ENCODE assay signal across 23 cellular contexts in the genomic region with DNA sequence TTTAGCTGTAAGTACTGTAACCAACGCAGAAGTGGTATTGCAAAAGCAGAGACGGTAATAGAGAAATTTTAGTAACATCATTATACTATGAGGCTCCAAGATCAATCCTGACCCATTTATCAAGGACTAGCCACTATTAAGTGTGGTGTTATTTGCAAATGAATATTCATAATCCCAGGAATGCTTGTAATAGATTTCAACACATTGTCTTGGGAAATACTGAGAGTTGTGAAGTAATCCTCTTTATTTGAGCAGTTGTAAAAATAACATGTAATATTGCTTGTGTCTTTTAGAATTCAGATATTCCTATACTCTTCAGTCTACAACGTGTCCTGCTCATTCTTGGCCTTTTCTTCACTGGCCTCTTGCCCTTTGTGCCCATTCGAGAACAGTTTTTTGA.
"Had no signal": no experiment of that assay in that cellular context is flagged by ENCODE, and none has a peak within 500 bp of the region (broad histone marks: within the 10 kb centered on the region; RNA-seq: fewer than 3 reads in every experiment).

No MANE protein-coding gene starts in this region.

- H3K9me3 ChIP-seq: body of pancreas, neutrophil, right lobe of liver, stomach, upper lobe of left lung had no signal

- ATAC-seq: activated CD8-positive, alpha-beta memory T cell treated with anti-CD3 and anti-CD28 coated beads, Interleukin-2, amount 10 ng/mL, durations not matched to agents 7 days and 5 days; body of pancreas; natural killer cell treated with Interleukin-12 subunit alpha and Interleukin-12 subunit beta and Interleukin-15 and Interleukin-18, amount 100 ng/mL, for 72 hours; stimulated activated effector memory CD8-positive, alpha-beta T cell treated with anti-CD3 and anti-CD28 coated beads, Interleukin-12 subunit alpha, Interleukin-12 subunit beta, amount 100 ng/mL, for 72 hours had no signal

- H3K27ac Mint-ChIP-seq: activated CD4-positive, alpha-beta memory T cell treated with anti-CD3 and anti-CD28 coated beads, Interleukin-2, amount 10 ng/mL, durations not matched to agents 7 days and 5 days; activated CD8-positive, alpha-beta memory T cell treated with anti-CD3 and anti-CD28 coated beads, Interleukin-2, amount 10 ng/mL, durations not matched to agents 7 days and 5 days; activated naive CD8-positive, alpha-beta T cell treated with anti-CD3 and anti-CD28 coated beads for 36 hours; natural killer cell treated with Interleukin-12 subunit alpha and Interleukin-12 subunit beta and Interleukin-15 and Interleukin-18, amount 100 ng/mL, for 72 hours; stimulated activated effector memory CD8-positive, alpha-beta T cell treated with anti-CD3 and anti-CD28 coated beads, Interleukin-12 subunit alpha, Interleukin-12 subunit beta, amount 100 ng/mL, for 72 hours had no signal

- H3K4me3 ChIP-seq: body of pancreas, coronary artery, hepatocyte, lung, right lobe of liver, smooth muscle cell, stomach, upper lobe of left lung had no signal

- H3K4me3 Mint-ChIP-seq: activated CD4-positive, alpha-beta memory T cell treated with anti-CD3 and anti-CD28 coated beads, Interleukin-2, amount 10 ng/mL, durations not matched to agents 7 days and 5 days; activated CD8-positive, alpha-beta memory T cell treated with anti-CD3 and anti-CD28 coated beads, Interleukin-2, amount 10 ng/mL, durations not matched to agents 7 days and 5 days; activated naive CD8-positive, alpha-beta T cell treated with anti-CD3 and anti-CD28 coated beads for 36 hours; central memory CD8-positive, alpha-beta T cell; natural killer cell treated with Interleukin-12 subunit alpha and Interleukin-12 subunit beta and Interleukin-15 and Interleukin-18, amount 100 ng/mL, for 72 hours; stimulated activated effector memory CD8-positive, alpha-beta T cell treated with anti-CD3 and anti-CD28 coated beads, Interleukin-12 subunit alpha, Interleukin-12 subunit beta, amount 100 ng/mL, for 72 hours had no signal

- H3K4me1 ChIP-seq: body of pancreas, parathyroid adenoma, right lobe of liver, stomach had no signal

- H3K36me3 ChIP-seq: neutrophil, right lobe of liver had no signal

- H3K4me1 Mint-ChIP-seq: activated CD4-positive, alpha-beta memory T cell treated with anti-CD3 and anti-CD28 coated beads, Interleukin-2, amount 10 ng/mL, durations not matched to agents 7 days and 5 days; activated CD8-positive, alpha-beta memory T cell treated with anti-CD3 and anti-CD28 coated beads, Interleukin-2, amount 10 ng/mL, durations not matched to agents 7 days and 5 days; activated naive CD8-positive, alpha-beta T cell treated with anti-CD3 and anti-CD28 coated beads for 36 hours; central memory CD8-positive, alpha-beta T cell; stimulated activated effector memory CD8-positive, alpha-beta T cell treated with anti-CD3 and anti-CD28 coated beads, Interleukin-12 subunit alpha, Interleukin-12 subunit beta, amount 100 ng/mL, for 72 hours had no signal

- H3K4me2 ChIP-seq: hepatocyte, smooth muscle cell had no signal

- H3K36me3 Mint-ChIP-seq: activated CD8-positive, alpha-beta memory T cell treated with anti-CD3 and anti-CD28 coated beads, Interleukin-2, amount 10 ng/mL, durations not matched to agents 7 days and 5 days; natural killer cell treated with Interleukin-12 subunit alpha and Interleukin-12 subunit beta and Interleukin-15 and Interleukin-18, amount 100 ng/mL, for 72 hours had no signal

- H3K9ac ChIP-seq: parathyroid adenoma had no signal

- FAIRE-seq: keratinocyte had no signal

- H3K27ac ChIP-seq: body of pancreas, coronary artery, hepatocyte, neutrophil, parathyroid adenoma, right lobe of liver, stomach, upper lobe of left lung had no signal

- H3K27me3 Mint-ChIP-seq: activated CD4-positive, alpha-beta memory T cell treated with anti-CD3 and anti-CD28 coated beads, Interleukin-2, amount 10 ng/mL, durations not matched to agents 7 days and 5 days; activated CD8-positive, alpha-beta memory T cell treated with anti-CD3 and anti-CD28 coated beads, Interleukin-2, amount 10 ng/mL, durations not matched to agents 7 days and 5 days; activated naive CD8-positive, alpha-beta T cell treated with anti-CD3 and anti-CD28 coated beads for 36 hours; central memory CD8-positive, alpha-beta T cell; natural killer cell treated with Interleukin-12 subunit alpha and Interleukin-12 subunit beta and Interleukin-15 and Interleukin-18, amount 100 ng/mL, for 72 hours had no signal

- H3K27me3 ChIP-seq: body of pancreas, hepatocyte, neutrophil, right lobe of liver, stomach, upper lobe of left lung had no signal

- H3K9me3 Mint-ChIP-seq: activated CD4-positive, alpha-beta memory T cell treated with anti-CD3 and anti-CD28 coated beads, Interleukin-2, amount 10 ng/mL, durations not matched to agents 7 days and 5 days; activated naive CD8-positive, alpha-beta T cell treated with anti-CD3 and anti-CD28 coated beads for 36 hours; central memory CD8-positive, alpha-beta T cell; natural killer cell treated with Interleukin-12 subunit alpha and Interleukin-12 subunit beta and Interleukin-15 and Interleukin-18, amount 100 ng/mL, for 72 hours; stimulated activated effector memory CD8-positive, alpha-beta T cell treated with anti-CD3 and anti-CD28 coated beads, Interleukin-12 subunit alpha, Interleukin-12 subunit beta, amount 100 ng/mL, for 72 hours had no signal

- DNase-seq: activated CD4-positive, alpha-beta memory T cell treated with anti-CD3 and anti-CD28 coated beads, Interleukin-2, amount 10 ng/mL, durations not matched to agents 7 days and 5 days; activated CD4-positive, alpha-beta T cell treated with anti-CD3 and anti-CD28 coated beads for 48 hours; activated CD4-positive, CD25-positive, alpha-beta regulatory T cell; activated CD8-positive, alpha-beta memory T cell treated with anti-CD3 and anti-CD28 coated beads, Interleukin-2, amount 10 ng/mL, durations not matched to agents 7 days and 5 days; activated naive CD8-positive, alpha-beta T cell treated with anti-CD3 and anti-CD28 coated beads for 36 hours; body of pancreas; erythroblast; foreskin fibroblast; right lobe of liver; stimulated activated CD4-positive, alpha-beta T cell treated with anti-CD3 and anti-CD28 coated beads, Interleukin-4, amount 100 ng/mL, for 24 hours; stomach; T-helper 9 cell; upper lobe of left lung had no signal
